In the genomic region with DNA sequence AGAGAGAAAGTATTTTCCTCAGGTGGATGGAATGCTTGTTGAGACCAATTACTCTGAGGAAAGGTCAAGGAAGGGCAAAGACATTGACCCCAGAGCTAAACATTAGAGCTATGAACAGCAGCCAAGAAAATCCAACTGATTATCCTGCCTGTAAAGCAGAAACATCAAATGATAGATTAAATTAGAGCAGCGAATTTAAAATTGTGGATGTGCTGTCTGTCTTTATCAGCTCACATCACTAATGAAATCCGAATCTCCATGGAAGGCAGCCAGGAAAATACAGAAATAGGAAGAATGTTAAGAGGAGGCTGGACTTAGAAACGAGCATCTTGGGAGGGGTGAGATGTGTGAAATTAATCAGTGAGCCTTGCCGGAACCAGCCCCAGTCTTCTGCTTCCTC, we compare ENCODE assay signal across 26 cellular contexts.
DNase-seq lines count a peak whose midpoint lies in the region; ATAC-seq, FAIRE-seq and TF ChIP-seq lines count a peak whose summit lies in the region.
"Had no signal": no experiment of that assay in that cellular context is flagged by ENCODE, and none has a peak within 500 bp of the region (broad histone marks: within the 10 kb centered on the region; RNA-seq: fewer than 3 reads in every experiment).

No MANE protein-coding gene starts in this region.

- peak overlapping the region in 4 of 5 experiments; percentile 13 to 86 (median 43) for H3K27ac Mint-ChIP-seq in brain
- H3K27ac Mint-ChIP-seq: CD14-positive monocyte, IgD-negative memory B cell had no signal

- H3K9me3 Mint-ChIP-seq in brain: peaks cover 5 to 17% (median 12%) of the 10 kb centered on the region in 5 experiments
- H3K9me3 Mint-ChIP-seq: IgD-negative memory B cell had no signal

- no peaks in the 10 kb centered on the region for H3K36me3 Mint-ChIP-seq in brain
- H3K36me3 Mint-ChIP-seq: CD14-positive monocyte, IgD-negative memory B cell had no signal

- intact Hi-C loops in A673 (cut with micrococcal nuclease; ENCODE audit: unreplicated experiment): no loop called here

- no peak for ATAC-seq in HG02885 (IDR thresholded peaks at IDR 0.05; ENCODE audit: poor library complexity, unreplicated experiment)
- ATAC-seq: A549 had no signal

- FAIRE-seq in GM18507 (lab: Jason Lieb, UNC): peak; percentile 5
- FAIRE-seq: A549, D721Med, GM12891, H1, RCC 7860 had no signal

- H3K4me3 Mint-ChIP-seq in brain: peak overlapping the region in 1 of 5 experiments; percentile 1
- H3K4me3 Mint-ChIP-seq: CD14-positive monocyte, IgD-negative memory B cell had no signal

- H3K4me3 ChIP-seq in A673 (ENCODE audit: low read depth, low read length, poor library complexity, severe bottlenecking) (no peak overlapping the region), parathyroid adenoma (ENCODE audit: low read depth, low read length) (no peak overlapping the region)
- H3K4me3 ChIP-seq: A549 had no signal

- CTCF ChIA-PET in A673 (lab: Charles Lee): no interaction called here

- no peak for TF ChIP-seq CTCF in A673 (conservative IDR thresholded peaks at IDR 0.05; ENCODE audit: low read depth, low read length)
- no peak for TF ChIP-seq CTCF in brain (conservative IDR thresholded peaks at IDR 0.05)
- no peak for TF ChIP-seq CTCF in parathyroid adenoma (IDR thresholded peaks at IDR 0.05)

- H3K36me3 ChIP-seq in A673 (ENCODE audit: insufficient read depth, low read length, poor library complexity, severe bottlenecking) (no peaks in the 10 kb centered on the region), parathyroid adenoma (ENCODE audit: control insufficient read depth, insufficient read depth, low read length) (no peaks in the 10 kb centered on the region)

- H3K79me2 ChIP-seq in parathyroid adenoma: no peaks in the 10 kb centered on the region

- H3K27me3 ChIP-seq in A673 (replicated peaks; ENCODE audit: insufficient read depth, low read depth, low read length, poor library complexity) (no peaks in the 10 kb centered on the region), parathyroid adenoma (ENCODE audit: control insufficient read depth, insufficient read depth, low read length) (no peaks in the 10 kb centered on the region)

- no TSS peak for BruUV-seq in A673 (replicated peaks; lab: Mats Ljungman, UMichigan)

- H3K9me3 ChIP-seq in A673 (ENCODE audit: low read depth, low read length, poor library complexity, severe bottlenecking): no peaks in the 10 kb centered on the region
- H3K9me3 ChIP-seq in parathyroid adenoma (ENCODE audit: control insufficient read depth, low read length): no peaks in the 10 kb centered on the region
- H3K9me3 ChIP-seq: A549 had no signal

- H3K4me2 ChIP-seq in parathyroid adenoma (ENCODE audit: low read length): no peak overlapping the region
- H3K4me2 ChIP-seq: A549 had no signal

- no peak overlapping the region for H3K9ac ChIP-seq in parathyroid adenoma

- POLR2A ChIA-PET in A673 (lab: Charles Lee; ENCODE audit: low non-redundant PET): no interaction called here

- no peaks in the 10 kb centered on the region for H3K27me3 Mint-ChIP-seq in brain

- H2AFZ ChIP-seq in parathyroid adenoma: peak overlapping the region; percentile 2

- H3K4me1 ChIP-seq in A673 (ENCODE audit: insufficient read depth, low read length, poor library complexity, severe bottlenecking): no peaks in the 10 kb centered on the region
- H3K4me1 ChIP-seq in parathyroid adenoma: no peaks in the 10 kb centered on the region
- H3K4me1 ChIP-seq: A549 had no signal

- H3K4me1 Mint-ChIP-seq in brain: peaks cover 14% of the 10 kb centered on the region
- H3K4me1 Mint-ChIP-seq: CD14-positive monocyte, IgD-negative memory B cell had no signal

- DNase-seq in A673 (ENCODE audit: low spot score) (peak; percentile 11), GM18507 (ENCODE audit: extremely low spot score, insufficient read length, low read depth) (no peak), CD1c-positive myeloid dendritic cell (ENCODE audit: extremely low spot score) (no peak), kidney glomerular epithelial cell (lab: John Stamatoyannopoulos, UW) (no peak)
- DNase-seq: DMS79, GF-D8, HCEC 1CT, NCI-H1048, NCI-H1417, NCI-H1694, NCI-H2029 treated with DMSO at 0.1 percent for 48 hours, NCI-H2171, NCI-H524, NCI-H748 treated with DMSO at 0.1 percent for 48 hours, SIG-M5 had no signal

- no peak overlapping the region for H3K27ac ChIP-seq in A673 (ENCODE audit: low read depth, low read length, poor library complexity, severe bottlenecking)
- H3K27ac ChIP-seq in parathyroid adenoma: no peak overlapping the region
- H3K27ac ChIP-seq: A549, HL-60 had no signal
